Comparison of ENCODE assay signal across 8 cellular contexts in the genomic region with DNA sequence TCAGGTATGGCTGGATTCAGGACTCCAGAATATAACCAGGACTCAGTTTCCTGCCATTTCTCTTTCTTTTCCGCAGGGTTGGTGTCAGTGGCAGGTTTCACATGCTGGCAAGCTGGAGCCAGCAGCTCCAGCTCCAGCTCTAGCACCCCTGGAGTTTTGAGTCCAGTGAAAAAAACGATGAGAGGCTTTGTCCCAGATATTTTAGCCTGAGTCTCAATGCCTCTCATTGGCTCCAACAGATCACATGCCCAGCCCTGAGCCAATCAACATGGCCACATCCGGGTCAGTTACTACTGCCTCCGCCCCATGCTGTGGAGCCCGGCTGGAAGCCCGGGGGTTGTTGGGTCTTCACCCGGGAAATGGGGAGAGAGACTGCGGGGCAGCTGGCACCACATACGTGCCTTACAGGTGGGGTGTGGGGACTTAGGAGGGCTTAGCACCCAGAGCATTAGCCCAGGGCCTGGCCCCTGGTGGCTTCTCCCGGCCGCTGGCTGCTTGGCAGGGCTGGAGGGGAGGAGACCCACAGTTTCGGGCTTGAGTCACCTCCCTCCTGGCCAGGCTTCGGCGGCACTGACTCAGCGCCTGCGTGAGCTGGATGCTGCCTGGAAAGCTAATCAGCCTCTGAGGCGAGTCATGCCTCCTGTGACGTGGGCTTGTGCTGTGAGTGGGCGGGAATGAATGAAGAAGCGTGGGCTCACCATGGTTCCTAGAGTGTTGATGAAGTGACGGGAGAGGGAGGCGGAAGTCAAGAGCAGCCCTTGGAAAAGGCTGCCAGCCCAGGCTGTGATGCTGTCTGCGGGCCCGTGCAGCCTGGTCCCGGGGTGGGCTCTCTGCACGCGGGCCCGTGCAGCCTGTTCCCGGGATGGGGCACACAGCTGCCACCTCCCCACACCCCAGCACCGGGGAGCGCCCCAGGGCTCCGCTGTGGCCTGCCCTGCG. TPM values are rescaled to one million over a fixed set of nuclear protein-coding genes. Genes with fewer than 3 reads are reported as not detected.
DNase-seq lines count a peak whose midpoint lies in the region; ATAC-seq, FAIRE-seq and TF ChIP-seq lines count a peak whose summit lies in the region.

No MANE protein-coding gene starts in this region.

- H3K27ac ChIP-seq in left ventricle myocardium inferior (replicated peaks) (peak overlapping the region; percentile 97), prostate gland (peak overlapping the region; percentile 91 to 95), upper lobe of left lung (peak overlapping the region; percentile 84 to 96 (median 90))

- 40% methylated on average over 30 of the region's 33 CpGs for WGBS in prostate gland
- 52 to 54% methylated on average over 23 to 30 of the region's 33 CpGs for WGBS in upper lobe of left lung, 2 donors

- TF ChIP-seq EP300 in upper lobe of left lung (IDR thresholded peaks at IDR 0.05) = peak in 1 of 4 donors; percentile 54

- DNase-seq in Ammon's horn (ENCODE audit: low spot score) (peak; percentile 99), H54 (ENCODE audit: insufficient read length, low spot score) (peak; percentile 80), NCI-H2029 (lab: John Stamatoyannopoulos, UW) (peak; percentile 89), T-helper 22 cell (ENCODE audit: low read depth) (peak; percentile 75), anterior cingulate cortex (lab: John Stamatoyannopoulos, UW) (peak; percentile 87 to 100 (median 96)), left ventricle myocardium inferior (peak; percentile 93), prostate gland (ENCODE audit: low spot score) (peak; percentile 79), upper lobe of left lung (peak; percentile 93)

- TF ChIP-seq POLR2A in H54 (IDR thresholded peaks at IDR 0.05; ENCODE audit: low read depth, low read length) (no peak; the same call in none of the 2 replicates), prostate gland (IDR thresholded peaks at IDR 0.05) (no peak), upper lobe of left lung (IDR thresholded peaks at IDR 0.05) (peak in 3 of 4 donors; percentile 44 to 83 (median 73))

- TF ChIP-seq CTCF in left ventricle myocardium inferior (IDR thresholded peaks at IDR 0.05; ENCODE audit: borderline replicate concordance) = no peak
- peak in 1 of 4 experiments; percentile 25 for TF ChIP-seq CTCF in prostate gland (IDR thresholded peaks at IDR 0.05)
- no peak for TF ChIP-seq CTCF in upper lobe of left lung (IDR thresholded peaks at IDR 0.05)

- FAIRE-seq in H54 (lab: Jason Lieb, UNC) = peak; percentile 79

- ATAC-seq in upper lobe of left lung (ENCODE audit: low FRiP score in 2 of 2) = peak; percentile 95 to 98

- no peaks in the 10 kb centered on the region for H3K27me3 ChIP-seq in left ventricle myocardium inferior (ENCODE audit: low read depth)
- H3K27me3 ChIP-seq in prostate gland (replicated peaks; ENCODE audit: insufficient read depth) = no peaks in the 10 kb centered on the region
- no peaks in the 10 kb centered on the region for H3K27me3 ChIP-seq in upper lobe of left lung

- H3K4me3 ChIP-seq in left ventricle myocardium inferior (peak overlapping the region; percentile 72), prostate gland (peak overlapping the region; percentile 41 to 54), upper lobe of left lung (peak overlapping the region in 3 of 4 donors; percentile 44 to 53 (median 50))

- H3K4me1 ChIP-seq in left ventricle myocardium inferior = peaks cover 44% of the 10 kb centered on the region
- H3K4me1 ChIP-seq in prostate gland (replicated peaks) = peaks cover 2% of the 10 kb centered on the region
- peaks cover 6 to 9% (median 8%) of the 10 kb centered on the region in 4 donors for H3K4me1 ChIP-seq in upper lobe of left lung

- intact Hi-C loops in left ventricle myocardium inferior (cut with micrococcal nuclease) = no loop called here
- intact Hi-C loops in prostate gland (cut with DNase I) = no loop called here

- no peaks in the 10 kb centered on the region for H3K36me3 ChIP-seq in left ventricle myocardium inferior
- H3K36me3 ChIP-seq in prostate gland = no peaks in the 10 kb centered on the region
- H3K36me3 ChIP-seq in upper lobe of left lung = no peaks in the 10 kb centered on the region

- H3K9me3 ChIP-seq in left ventricle myocardium inferior (replicated peaks) = no peaks in the 10 kb centered on the region
- no peaks in the 10 kb centered on the region for H3K9me3 ChIP-seq in prostate gland
- no peaks in the 10 kb centered on the region for H3K9me3 ChIP-seq in upper lobe of left lung

RNA-seq across cellular contexts. Expression of gene MRTFA, which starts 15.3 kb away (rescaled TPM):
- total RNA-seq in left ventricle myocardium inferior (19.2 TPM), prostate gland (100 to 1,000 TPM in 1 of 2 donors, 10 to 100 TPM in 1; 71.0 to 104 TPM), upper lobe of left lung (100 to 1,000 TPM in 2 of 6 donors, 10 to 100 TPM in 4; 47.9 to 178 (median 61.3) TPM)

RNA-seq across cellular contexts. Expression of gene MCHR1, which starts 27.5 kb away (rescaled TPM):
- total RNA-seq in left ventricle myocardium inferior (0.36 TPM), prostate gland (under 1 TPM in 1 of 2 donors, not detected in 1; 0.45 TPM), upper lobe of left lung (under 1 TPM in 1 of 6 donors, not detected in 5; 1.00 TPM)

Comparison
In these comparisons a context has a peak if more than half of its experiments do, and no peak if none do; other contexts are left out.
1. Peak in every context shown above with its lines: DNase-seq, ATAC-seq, H3K4me3 ChIP-seq and H3K27ac ChIP-seq.
2. POLR2A ChIP-seq: peak in upper lobe of left lung (3 of 4); none in H54 (single experiment) and prostate gland (single experiment).